Comparison of ENCODE assay signal across 8 cellular contexts in the genomic region with DNA sequence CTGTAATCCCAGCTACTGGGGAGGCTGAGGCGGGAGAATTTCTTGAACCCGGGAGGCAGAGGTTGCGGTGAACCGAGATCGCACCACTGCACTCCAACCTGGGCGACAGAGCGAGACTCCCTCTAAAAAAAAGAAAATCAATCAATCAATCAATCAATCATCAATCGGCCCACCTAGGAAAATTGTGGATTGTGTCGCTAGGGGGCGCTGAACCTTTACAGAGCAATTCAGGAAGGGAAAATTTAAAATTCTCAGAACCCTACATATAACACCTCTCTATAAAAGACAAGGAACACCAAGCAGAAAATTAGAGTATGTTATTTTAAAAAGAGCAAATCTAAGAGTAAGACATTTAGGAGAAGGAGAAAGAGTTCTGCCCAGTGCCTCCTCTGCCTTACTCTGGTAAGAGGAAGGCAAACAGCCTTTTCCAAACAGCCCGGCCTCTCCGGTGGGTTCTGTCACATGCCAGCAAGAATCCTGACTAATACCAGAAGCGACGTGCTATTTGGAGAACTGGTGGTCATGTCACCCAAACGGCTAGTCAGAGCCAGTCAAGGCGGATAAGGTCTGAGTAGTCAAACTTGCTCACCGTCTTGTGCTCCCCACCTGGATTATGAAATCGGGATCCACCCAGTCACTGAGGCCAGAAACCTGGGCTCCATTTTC. TPM values are rescaled to one million over a fixed set of nuclear protein-coding genes. Genes with fewer than 3 reads are reported as not detected.
DNase-seq lines count a peak whose midpoint lies in the region; ATAC-seq and TF ChIP-seq lines count a peak whose summit lies in the region.

No MANE protein-coding gene starts in this region.

- intact Hi-C loops in prostate gland (cut with DNase I), result loop anchor here (5.0 kb wide), 1 partner anchor 150 kb away; no protein-coding TSS in a partner anchor

- peak in 3 of 4 experiments; percentile 34 to 48 (median 45) for TF ChIP-seq CTCF in prostate gland (IDR thresholded peaks at IDR 0.05)

- DNase-seq in EL (peak; percentile 21), NAMALWA (ENCODE audit: low spot score) (peak; percentile 42), erythroblast (lab: John Stamatoyannopoulos, UW) (peak; percentile 46 to 68), prostate gland (ENCODE audit: low spot score) (no peak), NCI-H1048 (lab: John Stamatoyannopoulos, UW) (no peak), COR-L47 (lab: John Stamatoyannopoulos, UW) (no peak)
- DNase-seq in activated CD8-positive, alpha-beta memory T cell treated with anti-CD3 and anti-CD28 coated beads, Interleukin-2, amount 10 ng/mL, durations not matched to agents 7 days and 5 days, result peak; percentile 71

- H3K27me3 Mint-ChIP-seq in activated CD8-positive, alpha-beta memory T cell treated with anti-CD3 and anti-CD28 coated beads, Interleukin-2, amount 10 ng/mL, durations not matched to agents 7 days and 5 days, result peaks cover 13% of the 10 kb centered on the region

- no peak overlapping the region for H3K4me3 ChIP-seq in prostate gland

- TF ChIP-seq POLR2A in erythroblast (IDR thresholded peaks at IDR 0.05; ENCODE audit: low read length), result no peak
- no peak for TF ChIP-seq POLR2A in prostate gland (IDR thresholded peaks at IDR 0.05)

- no peaks in the 10 kb centered on the region for H3K9me3 Mint-ChIP-seq in activated CD8-positive, alpha-beta memory T cell treated with anti-CD3 and anti-CD28 coated beads, Interleukin-2, amount 10 ng/mL, durations not matched to agents 7 days and 5 days (ENCODE audit: low read depth)

- H3K9me3 ChIP-seq in prostate gland, result no peaks in the 10 kb centered on the region

- peak; percentile 33 for ATAC-seq in activated CD8-positive, alpha-beta memory T cell treated with anti-CD3 and anti-CD28 coated beads, Interleukin-2, amount 10 ng/mL, durations not matched to agents 7 days and 5 days
- no peak for ATAC-seq in HG03097 (IDR thresholded peaks at IDR 0.05; ENCODE audit: low FRiP score, unreplicated experiment)

- no peak overlapping the region for H3K27ac ChIP-seq in prostate gland

- no peak overlapping the region for H3K4me3 Mint-ChIP-seq in activated CD8-positive, alpha-beta memory T cell treated with anti-CD3 and anti-CD28 coated beads, Interleukin-2, amount 10 ng/mL, durations not matched to agents 7 days and 5 days

- H3K36me3 ChIP-seq in prostate gland, result no peaks in the 10 kb centered on the region

- WGBS in prostate gland, result 45% methylated on average over 18 of the region's 18 CpGs

- no peak overlapping the region for H3K27ac Mint-ChIP-seq in activated CD8-positive, alpha-beta memory T cell treated with anti-CD3 and anti-CD28 coated beads, Interleukin-2, amount 10 ng/mL, durations not matched to agents 7 days and 5 days

- H3K4me1 Mint-ChIP-seq in activated CD8-positive, alpha-beta memory T cell treated with anti-CD3 and anti-CD28 coated beads, Interleukin-2, amount 10 ng/mL, durations not matched to agents 7 days and 5 days, result peaks cover 9% of the 10 kb centered on the region

- H3K4me1 ChIP-seq in prostate gland (replicated peaks), result no peaks in the 10 kb centered on the region

- no peaks in the 10 kb centered on the region for H3K36me3 Mint-ChIP-seq in activated CD8-positive, alpha-beta memory T cell treated with anti-CD3 and anti-CD28 coated beads, Interleukin-2, amount 10 ng/mL, durations not matched to agents 7 days and 5 days

- no peaks in the 10 kb centered on the region for H3K27me3 ChIP-seq in prostate gland (replicated peaks; ENCODE audit: insufficient read depth)

- CTCF ChIA-PET in activated CD8-positive, alpha-beta memory T cell treated with anti-CD3 and anti-CD28 coated beads, Interleukin-2, amount 10 ng/mL, durations not matched to agents 7 days and 5 days (lab: Charles Lee), result interaction anchor here (0.9 to 2.3 kb wide), 8 partner anchors 9 to 432 kb away, joined by 3 to 18 read pairs (median 4); no protein-coding TSS in a partner anchor

RNA-seq across cellular contexts. Expression of a gene that starts 22.3 kb away (rescaled TPM):
- not detected for total RNA-seq in activated CD8-positive, alpha-beta memory T cell treated with anti-CD3 and anti-CD28 coated beads, Interleukin-2, amount 10 ng/mL, durations not matched to agents 7 days and 5 days
- not detected for total RNA-seq in prostate gland

RNA-seq across cellular contexts. Expression of a gene that starts 30.9 kb away (rescaled TPM):
- 10 to 100 TPM; 22.2 to 23.1 TPM for total RNA-seq in activated CD8-positive, alpha-beta memory T cell treated with anti-CD3 and anti-CD28 coated beads, Interleukin-2, amount 10 ng/mL, durations not matched to agents 7 days and 5 days
- 10 to 100 TPM in 1 of 2 donors, 1 to 10 TPM in 1; 8.4 to 17.3 TPM for total RNA-seq in prostate gland

RNA-seq across cellular contexts. Expression of a gene that starts 31.0 kb away (rescaled TPM):
- total RNA-seq in activated CD8-positive, alpha-beta memory T cell treated with anti-CD3 and anti-CD28 coated beads, Interleukin-2, amount 10 ng/mL, durations not matched to agents 7 days and 5 days, result 10 to 100 TPM; 14.9 to 20.3 TPM
- total RNA-seq in prostate gland, result 1 to 10 TPM; 5.7 to 6.1 TPM

RNA-seq across cellular contexts. Expression of a gene that starts 33.9 kb away (rescaled TPM):
- 10 to 100 TPM; 29.6 to 39.4 TPM for total RNA-seq in activated CD8-positive, alpha-beta memory T cell treated with anti-CD3 and anti-CD28 coated beads, Interleukin-2, amount 10 ng/mL, durations not matched to agents 7 days and 5 days
- 10 to 100 TPM; 17.1 to 30.6 TPM for total RNA-seq in prostate gland

Comparison
In these comparisons a context has a peak if more than half of its experiments do, and no peak if none do; other contexts are left out.
1. DNase-seq: peak in EL (single experiment), NAMALWA (single experiment), activated CD8-positive, alpha-beta memory T cell treated with anti-CD3 and anti-CD28 coated beads, Interleukin-2, amount 10 ng/mL, durations not matched to agents 7 days and 5 days (single experiment) and erythroblast (2 of 2); none in prostate gland (single experiment), NCI-H1048 (single experiment) and COR-L47 (single experiment).